8 cellular contexts compared by ENCODE assay signal in genomic region chr1:223711838-223712183, GRCh38. TPM values are rescaled to one million over a fixed set of nuclear protein-coding genes. Genes with fewer than 3 reads are reported as not detected.
DNase-seq lines count a peak whose midpoint lies in the region; TF ChIP-seq lines count a peak whose summit lies in the region.

No MANE protein-coding gene starts in this region.

- H3K27me3 ChIP-seq in ascending aorta (no peaks in the 10 kb centered on the region), layer of hippocampus (ENCODE audit: control insufficient read depth, insufficient read depth, low read length) (no peaks in the 10 kb centered on the region), suprapubic skin (no peaks in the 10 kb centered on the region)

- intact Hi-C loops in activated CD4-positive, alpha-beta T cell treated with anti-CD3 and anti-CD28 coated beads, Interleukin-2, amount 10 ng/mL, durations not matched to agents 24 days and 14 days (cut with micrococcal nuclease) = loop anchor here (1.0 to 10.0 kb wide), 3 partner anchors 9 to 997 kb away; partner anchors contain the start of genes AIDA and BROX
- intact Hi-C loops in ascending aorta (cut with DNase I) = loop anchor here (1.0 to 10.0 kb wide), 4 partner anchors 37 to 723 kb away; partner anchors contain the start of genes DEGS1, TP53BP2 and WDR26
- intact Hi-C loops in posterior vena cava (cut with DNase I) = loop anchor here in 1 of 2 donors (5.0 kb wide), 1 partner anchor 35 kb away; no protein-coding TSS in a partner anchor

- H3K4me1 Mint-ChIP-seq in activated CD4-positive, alpha-beta T cell treated with anti-CD3 and anti-CD28 coated beads, Interleukin-2, amount 10 ng/mL, durations not matched to agents 24 days and 14 days = peaks cover 64% of the 10 kb centered on the region

- peak overlapping the region; percentile 49 for H3K27ac Mint-ChIP-seq in activated CD4-positive, alpha-beta T cell treated with anti-CD3 and anti-CD28 coated beads, Interleukin-2, amount 10 ng/mL, durations not matched to agents 24 days and 14 days

- TF ChIP-seq EP300 in suprapubic skin (IDR thresholded peaks at IDR 0.05) = no peak

- no peak for DNase-seq in activated CD4-positive, alpha-beta T cell treated with anti-CD3 and anti-CD28 coated beads, Interleukin-2, amount 10 ng/mL, durations not matched to agents 24 days and 14 days
- no peak for DNase-seq in activated CD4-positive, alpha-beta T cell treated with anti-CD3 and anti-CD28 coated beads for 4 hours
- DNase-seq in ascending aorta (ENCODE audit: low spot score in 2 of 2) (no peak), suprapubic skin (ENCODE audit: low spot score in 2 of 2) (no peak), NCI-H2227 (lab: John Stamatoyannopoulos, UW; ENCODE audit: unreplicated experiment) (no peak), NCI-H446 (lab: John Stamatoyannopoulos, UW) (no peak), posterior vena cava (ENCODE audit: low spot score) (no peak)

- H3K27ac ChIP-seq in ascending aorta = peak overlapping the region; percentile 89 to 95
- H3K27ac ChIP-seq in layer of hippocampus (ENCODE audit: low read depth, low read length) = peak overlapping the region; percentile 90
- H3K27ac ChIP-seq in suprapubic skin = peak overlapping the region; percentile 91

- H3K4me1 ChIP-seq in ascending aorta = peaks cover 14 to 47% of the 10 kb centered on the region in 2 donors
- H3K4me1 ChIP-seq in suprapubic skin = peaks cover 61% of the 10 kb centered on the region

- H3K36me3 ChIP-seq in ascending aorta = no peaks in the 10 kb centered on the region
- no peaks in the 10 kb centered on the region for H3K36me3 ChIP-seq in suprapubic skin

- no peaks in the 10 kb centered on the region for H3K9me3 Mint-ChIP-seq in activated CD4-positive, alpha-beta T cell treated with anti-CD3 and anti-CD28 coated beads, Interleukin-2, amount 10 ng/mL, durations not matched to agents 24 days and 14 days

- H3K4me3 ChIP-seq in ascending aorta (peak overlapping the region; percentile 74 to 96), suprapubic skin (peak overlapping the region; percentile 60)

- H3K27me3 Mint-ChIP-seq in activated CD4-positive, alpha-beta T cell treated with anti-CD3 and anti-CD28 coated beads, Interleukin-2, amount 10 ng/mL, durations not matched to agents 24 days and 14 days = peaks cover 7% of the 10 kb centered on the region

- no peak for TF ChIP-seq CTCF in ascending aorta (IDR thresholded peaks at IDR 0.05)
- TF ChIP-seq CTCF in suprapubic skin (IDR thresholded peaks at IDR 0.05) = no peak

- TF ChIP-seq POLR2A in suprapubic skin (IDR thresholded peaks at IDR 0.05) = no peak

- H3K4me3 Mint-ChIP-seq in activated CD4-positive, alpha-beta T cell treated with anti-CD3 and anti-CD28 coated beads, Interleukin-2, amount 10 ng/mL, durations not matched to agents 24 days and 14 days = peak overlapping the region; percentile 60

- WGBS in suprapubic skin = 72% methylated on average over 11 of the region's 11 CpGs

- H3K9me3 ChIP-seq in ascending aorta (no peaks in the 10 kb centered on the region), suprapubic skin (no peaks in the 10 kb centered on the region)

- peaks cover 9% of the 10 kb centered on the region for H3K36me3 Mint-ChIP-seq in activated CD4-positive, alpha-beta T cell treated with anti-CD3 and anti-CD28 coated beads, Interleukin-2, amount 10 ng/mL, durations not matched to agents 24 days and 14 days (ENCODE audit: low read depth)

RNA-seq across cellular contexts. Expression of gene CAPN2, which starts 0.5 kb away (rescaled TPM):
- total RNA-seq in activated CD4-positive, alpha-beta T cell treated with anti-CD3 and anti-CD28 coated beads, Interleukin-2, amount 10 ng/mL, durations not matched to agents 24 days and 14 days = 69.6 and 73.1 TPM in 2 replicates
- total RNA-seq in ascending aorta (178 TPM), suprapubic skin (10 to 100 TPM; 33.6 to 87.6 (median 44.0) TPM), posterior vena cava (100 to 1,000 TPM; 234 to 289 TPM)

RNA-seq across cellular contexts. Expression of gene CAPN8, which starts 46.3 kb away (rescaled TPM):
- not detected in 2 replicates for total RNA-seq in activated CD4-positive, alpha-beta T cell treated with anti-CD3 and anti-CD28 coated beads, Interleukin-2, amount 10 ng/mL, durations not matched to agents 24 days and 14 days
- total RNA-seq in ascending aorta (not detected), suprapubic skin (1 to 10 TPM; 1.5 to 3.9 (median 2.7) TPM), posterior vena cava (not detected)
